ENCODE assay signal across 8 cellular contexts in genomic region chr14:92747701-92748258, GRCh38. TPM values are rescaled to one million over a fixed set of nuclear protein-coding genes. Genes with fewer than 3 reads are reported as not detected.
DNase-seq lines count a peak whose midpoint lies in the region; ATAC-seq and TF ChIP-seq lines count a peak whose summit lies in the region.

No MANE protein-coding gene starts in this region.

- H3K4me1 ChIP-seq in breast epithelium (peaks cover 0 to 4% of the 10 kb centered on the region in 2 donors), subcutaneous abdominal adipose tissue (ENCODE audit: control insufficient read depth in 5 of 5, insufficient read depth in 5 of 5, low read length in 5 of 5) (peaks cover 3 to 25% (median 22%) of the 10 kb centered on the region in 5 donors)

- no peak for TF ChIP-seq CTCF in breast epithelium (IDR thresholded peaks at IDR 0.05)

- DNase-seq in GM04503 (ENCODE audit: low read depth), result peak; percentile 47
- DNase-seq in HK-2 (ENCODE audit: unreplicated experiment), result peak; percentile 16
- DNase-seq in breast epithelium (ENCODE audit: low spot score in 2 of 2), result no peak
- DNase-seq in left colon, result no peak

- H3K27ac ChIP-seq in breast epithelium, result peak overlapping the region; percentile 83 to 85
- peak overlapping the region; percentile 80 for H3K27ac ChIP-seq in subcutaneous abdominal adipose tissue (ENCODE audit: low read depth, low read length)

- H3K4me3 ChIP-seq in breast epithelium (peak overlapping the region; percentile 82 to 87 (median 82)), subcutaneous abdominal adipose tissue (ENCODE audit: low read depth in 1 of 5, low read length in 5 of 5) (peak overlapping the region; percentile 87 to 94 (median 92))

- TF ChIP-seq POLR2A in breast epithelium (IDR thresholded peaks at IDR 0.05), result no peak

- intact Hi-C loops in breast epithelium (cut with DNase I; ENCODE audit: low total_unique reads) (no loop called here), left colon (cut with DNase I, micrococcal nuclease) (loop anchor here in 1 of 2 donors (1.0 kb wide), 1 partner anchor 36 kb away; no protein-coding TSS in a partner anchor)

- ATAC-seq in left colon, result peak; percentile 46
- ATAC-seq in HG03039 (IDR thresholded peaks at IDR 0.05; ENCODE audit: unreplicated experiment), result no peak
- no peak for ATAC-seq in GM19351 (IDR thresholded peaks at IDR 0.05; ENCODE audit: unreplicated experiment)
- no peak for ATAC-seq in GM18868 (IDR thresholded peaks at IDR 0.05; ENCODE audit: unreplicated experiment)

- no peaks in the 10 kb centered on the region for H3K27me3 ChIP-seq in breast epithelium
- no peaks in the 10 kb centered on the region for H3K27me3 ChIP-seq in subcutaneous abdominal adipose tissue (ENCODE audit: control insufficient read depth in 5 of 5, insufficient read depth in 4 of 5, low read length in 5 of 5)

- H3K9me3 ChIP-seq in breast epithelium (no peaks in the 10 kb centered on the region), subcutaneous abdominal adipose tissue (ENCODE audit: control insufficient read depth in 5 of 5, low read length in 5 of 5) (no peaks in the 10 kb centered on the region)

- H3K9ac ChIP-seq in subcutaneous abdominal adipose tissue (ENCODE audit: low read length in 5 of 5), result peak overlapping the region; percentile 78 to 97 (median 91)

- H3K36me3 ChIP-seq in breast epithelium (no peaks in the 10 kb centered on the region), subcutaneous abdominal adipose tissue (ENCODE audit: control insufficient read depth in 5 of 5, insufficient read depth in 5 of 5, low read length in 5 of 5) (peaks cover 0 to 6% (median 1%) of the 10 kb centered on the region in 5 donors)

RNA-seq across cellular contexts. Expression of gene LGMN, which starts 0.6 kb away (rescaled TPM):
- total RNA-seq in breast epithelium (100 to 1,000 TPM in 2 of 3 donors, 10 to 100 TPM in 1; 70.8 to 193 (median 122) TPM), left colon (100 to 1,000 TPM in 1 of 2 donors, 10 to 100 TPM in 1; 70.8 to 125 TPM)

RNA-seq across cellular contexts. Expression of gene GOLGA5, which starts 46.3 kb away (rescaled TPM):
- 10 to 100 TPM; 41.4 to 52.1 (median 49.8) TPM for total RNA-seq in breast epithelium
- total RNA-seq in left colon, result 10 to 100 TPM; 42.2 to 44.1 TPM

Comparison
In these comparisons a context has a peak if more than half of its experiments do, and no peak if none do; other contexts are left out.
1. DNase-seq: peak in GM04503 (single experiment) and HK-2 (single experiment); none in breast epithelium (0 of 2) and left colon (0 of 2).